In genomic region chr13:110715395-110716234, GRCh38 we compare ENCODE assay signal across 1 cellular context.
TF ChIP-seq lines count a peak whose summit lies in the region.

No MANE protein-coding gene starts in this region.

TF ChIP-seq in HepG2, 621 proteins besides CTCF, POLR2A, EP300 and RAD21 (continued from another document and continues in another):
- TF ChIP-seq, protein P1, sequence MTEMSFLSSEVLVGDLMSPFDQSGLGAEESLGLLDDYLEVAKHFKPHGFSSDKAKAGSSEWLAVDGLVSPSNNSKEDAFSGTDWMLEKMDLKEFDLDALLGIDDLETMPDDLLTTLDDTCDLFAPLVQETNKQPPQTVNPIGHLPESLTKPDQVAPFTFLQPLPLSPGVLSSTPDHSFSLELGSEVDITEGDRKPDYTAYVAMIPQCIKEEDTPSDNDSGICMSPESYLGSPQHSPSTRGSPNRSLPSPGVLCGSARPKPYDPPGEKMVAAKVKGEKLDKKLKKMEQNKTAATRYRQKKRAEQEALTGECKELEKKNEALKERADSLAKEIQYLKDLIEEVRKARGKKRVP (CRISPR knock-in tag; IDR thresholded peaks at IDR 0.05), result 0 out of 4 replicates have a peak, but pooled peaks of 1 of the 2 experiments have one; percentile 5
- TF ChIP-seq SUZ12 (IDR thresholded peaks at IDR 0.05; ENCODE audit: low read depth, low read length) (no peak), ZNF552 (CRISPR knock-in tag; IDR thresholded peaks at IDR 0.05; ENCODE audit: borderline replicate concordance) (0 out of 2 replicates have a peak, but pooled peaks have one; percentile 29), PHF20 (CRISPR knock-in tag; IDR thresholded peaks at IDR 0.05) (peak; percentile 47), DRAP1 (CRISPR knock-in tag; IDR thresholded peaks at IDR 0.05) (peak; percentile 99), EEA1 (CRISPR knock-in tag; IDR thresholded peaks at IDR 0.05; ENCODE audit: borderline replicate concordance) (no peak), ZNF703 (CRISPR knock-in tag; IDR thresholded peaks at IDR 0.05; ENCODE audit: borderline replicate concordance) (0 out of 2 replicates have a peak, but pooled peaks have one; percentile 56), RFXANK (CRISPR knock-in tag; IDR thresholded peaks at IDR 0.05) (peak; percentile 25; the same call in 1 of the 2 replicates), ZNF274 (CRISPR knock-in tag; IDR thresholded peaks at IDR 0.05) (peak; percentile 79; the same call in 1 of the 2 replicates), SNAI1 (CRISPR knock-in tag; IDR thresholded peaks at IDR 0.05; ENCODE audit: borderline replicate concordance) (no peak; the same call in 1 of the 2 replicates), GABPA (IDR thresholded peaks at IDR 0.05; ENCODE audit: low read depth, low read length) (no peak), GABPA (CRISPR knock-in tag; IDR thresholded peaks at IDR 0.05; ENCODE audit: low read depth) (peak; percentile 81), SIX4 (CRISPR knock-in tag; IDR thresholded peaks at IDR 0.05) (0 out of 2 replicates have a peak, but pooled peaks have one; percentile 46), ADNP (CRISPR knock-in tag; IDR thresholded peaks at IDR 0.05) (no peak), ZBTB43 (CRISPR knock-in tag; conservative IDR thresholded peaks at IDR 0.05) (0 out of 2 replicates have a peak, but pooled peaks have one; percentile 35), ZFX (CRISPR knock-in tag; IDR thresholded peaks at IDR 0.05; ENCODE audit: low read depth) (peak; percentile 84), ZNF782 (CRISPR knock-in tag; IDR thresholded peaks at IDR 0.05; ENCODE audit: borderline replicate concordance) (no peak), SOX6 (IDR thresholded peaks at IDR 0.05) (no peak), SOX6 (CRISPR knock-in tag; IDR thresholded peaks at IDR 0.05) (no peak; the same call in none of the 2 replicates), ZNF3 (CRISPR knock-in tag; IDR thresholded peaks at IDR 0.05) (no peak), POLR2AphosphoS5 (IDR thresholded peaks at IDR 0.05; ENCODE audit: low read depth, low read length) (peak; percentile 50; the same call in 1 of the 2 replicates), THYN1 (CRISPR knock-in tag; IDR thresholded peaks at IDR 0.05; ENCODE audit: borderline replicate concordance, low read depth) (no peak), ATF7 (IDR thresholded peaks at IDR 0.05) (no peak), ATF7 (CRISPR knock-in tag; IDR thresholded peaks at IDR 0.05) (no peak), ZBTB40 (IDR thresholded peaks at IDR 0.05) (no peak), ZBTB40 (CRISPR knock-in tag; IDR thresholded peaks at IDR 0.05) (peak; percentile 45; the same call in 1 of the 2 replicates), NR1H2 (CRISPR knock-in tag; IDR thresholded peaks at IDR 0.05; ENCODE audit: borderline replicate concordance, low read depth) (no peak), CENPT (CRISPR knock-in tag; IDR thresholded peaks at IDR 0.05; ENCODE audit: low read depth) (no peak), NONO (IDR thresholded peaks at IDR 0.05) (no peak), NONO (CRISPR knock-in tag; conservative IDR thresholded peaks at IDR 0.05) (peak; percentile 58), SIN3A (IDR thresholded peaks at IDR 0.05; ENCODE audit: borderline replicate concordance, low read depth, low read length) (peak; percentile 66; the same call in 1 of the 2 replicates), NRL (CRISPR knock-in tag; IDR thresholded peaks at IDR 0.05; ENCODE audit: borderline replicate concordance) (peak; percentile 37; the same call in 1 of the 2 replicates), KMT2B (CRISPR knock-in tag; IDR thresholded peaks at IDR 0.05) (0 out of 2 replicates have a peak, but pooled peaks have one; percentile 44), RBFOX2 (IDR thresholded peaks at IDR 0.05; ENCODE audit: low read depth, low read length) (peak; percentile 85), ZMYM4 (CRISPR knock-in tag; IDR thresholded peaks at IDR 0.05) (peak; percentile 72), ZNF230 (CRISPR knock-in tag; IDR thresholded peaks at IDR 0.05) (peak; percentile 11; the same call in 1 of the 2 replicates), ZNF350 (CRISPR knock-in tag; IDR thresholded peaks at IDR 0.05; ENCODE audit: borderline replicate concordance, low read depth) (no peak; the same call in 1 of the 2 replicates), ZNF883 (CRISPR knock-in tag; IDR thresholded peaks at IDR 0.05; ENCODE audit: not compliant biosample characterization) (peak; percentile 30)
- TF ChIP-seq, protein P2, sequence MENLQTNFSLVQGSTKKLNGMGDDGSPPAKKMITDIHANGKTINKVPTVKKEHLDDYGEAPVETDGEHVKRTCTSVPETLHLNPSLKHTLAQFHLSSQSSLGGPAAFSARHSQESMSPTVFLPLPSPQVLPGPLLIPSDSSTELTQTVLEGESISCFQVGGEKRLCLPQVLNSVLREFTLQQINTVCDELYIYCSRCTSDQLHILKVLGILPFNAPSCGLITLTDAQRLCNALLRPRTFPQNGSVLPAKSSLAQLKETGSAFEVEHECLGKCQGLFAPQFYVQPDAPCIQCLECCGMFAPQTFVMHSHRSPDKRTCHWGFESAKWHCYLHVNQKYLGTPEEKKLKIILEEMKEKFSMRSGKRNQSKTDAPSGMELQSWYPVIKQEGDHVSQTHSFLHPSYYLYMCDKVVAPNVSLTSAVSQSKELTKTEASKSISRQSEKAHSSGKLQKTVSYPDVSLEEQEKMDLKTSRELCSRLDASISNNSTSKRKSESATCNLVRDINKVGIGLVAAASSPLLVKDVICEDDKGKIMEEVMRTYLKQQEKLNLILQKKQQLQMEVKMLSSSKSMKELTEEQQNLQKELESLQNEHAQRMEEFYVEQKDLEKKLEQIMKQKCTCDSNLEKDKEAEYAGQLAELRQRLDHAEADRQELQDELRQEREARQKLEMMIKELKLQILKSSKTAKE (CRISPR knock-in tag; IDR thresholded peaks at IDR 0.05; ENCODE audit: borderline replicate concordance), result 0 out of 2 replicates have a peak, but pooled peaks have one; percentile 2
- TF ChIP-seq, protein P3, sequence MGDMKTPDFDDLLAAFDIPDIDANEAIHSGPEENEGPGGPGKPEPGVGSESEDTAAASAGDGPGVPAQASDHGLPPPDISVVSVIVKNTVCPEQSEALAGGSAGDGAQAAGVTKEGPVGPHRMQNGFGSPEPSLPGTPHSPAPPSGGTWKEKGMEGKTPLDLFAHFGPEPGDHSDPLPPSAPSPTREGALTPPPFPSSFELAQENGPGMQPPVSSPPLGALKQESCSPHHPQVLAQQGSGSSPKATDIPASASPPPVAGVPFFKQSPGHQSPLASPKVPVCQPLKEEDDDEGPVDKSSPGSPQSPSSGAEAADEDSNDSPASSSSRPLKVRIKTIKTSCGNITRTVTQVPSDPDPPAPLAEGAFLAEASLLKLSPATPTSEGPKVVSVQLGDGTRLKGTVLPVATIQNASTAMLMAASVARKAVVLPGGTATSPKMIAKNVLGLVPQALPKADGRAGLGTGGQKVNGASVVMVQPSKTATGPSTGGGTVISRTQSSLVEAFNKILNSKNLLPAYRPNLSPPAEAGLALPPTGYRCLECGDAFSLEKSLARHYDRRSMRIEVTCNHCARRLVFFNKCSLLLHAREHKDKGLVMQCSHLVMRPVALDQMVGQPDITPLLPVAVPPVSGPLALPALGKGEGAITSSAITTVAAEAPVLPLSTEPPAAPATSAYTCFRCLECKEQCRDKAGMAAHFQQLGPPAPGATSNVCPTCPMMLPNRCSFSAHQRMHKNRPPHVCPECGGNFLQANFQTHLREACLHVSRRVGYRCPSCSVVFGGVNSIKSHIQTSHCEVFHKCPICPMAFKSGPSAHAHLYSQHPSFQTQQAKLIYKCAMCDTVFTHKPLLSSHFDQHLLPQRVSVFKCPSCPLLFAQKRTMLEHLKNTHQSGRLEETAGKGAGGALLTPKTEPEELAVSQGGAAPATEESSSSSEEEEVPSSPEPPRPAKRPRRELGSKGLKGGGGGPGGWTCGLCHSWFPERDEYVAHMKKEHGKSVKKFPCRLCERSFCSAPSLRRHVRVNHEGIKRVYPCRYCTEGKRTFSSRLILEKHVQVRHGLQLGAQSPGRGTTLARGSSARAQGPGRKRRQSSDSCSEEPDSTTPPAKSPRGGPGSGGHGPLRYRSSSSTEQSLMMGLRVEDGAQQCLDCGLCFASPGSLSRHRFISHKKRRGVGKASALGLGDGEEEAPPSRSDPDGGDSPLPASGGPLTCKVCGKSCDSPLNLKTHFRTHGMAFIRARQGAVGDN (CRISPR knock-in tag; IDR thresholded peaks at IDR 0.05), result peak; percentile 69
- TF ChIP-seq, protein P4, sequence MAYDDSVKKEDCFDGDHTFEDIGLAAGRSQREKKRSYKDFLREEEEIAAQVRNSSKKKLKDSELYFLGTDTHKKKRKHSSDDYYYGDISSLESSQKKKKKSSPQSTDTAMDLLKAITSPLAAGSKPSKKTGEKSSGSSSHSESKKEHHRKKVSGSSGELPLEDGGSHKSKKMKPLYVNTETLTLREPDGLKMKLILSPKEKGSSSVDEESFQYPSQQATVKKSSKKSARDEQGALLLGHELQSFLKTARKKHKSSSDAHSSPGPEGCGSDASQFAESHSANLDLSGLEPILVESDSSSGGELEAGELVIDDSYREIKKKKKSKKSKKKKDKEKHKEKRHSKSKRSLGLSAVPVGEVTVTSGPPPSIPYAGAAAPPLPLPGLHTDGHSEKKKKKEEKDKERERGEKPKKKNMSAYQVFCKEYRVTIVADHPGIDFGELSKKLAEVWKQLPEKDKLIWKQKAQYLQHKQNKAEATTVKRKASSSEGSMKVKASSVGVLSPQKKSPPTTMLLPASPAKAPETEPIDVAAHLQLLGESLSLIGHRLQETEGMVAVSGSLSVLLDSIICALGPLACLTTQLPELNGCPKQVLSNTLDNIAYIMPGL (CRISPR knock-in tag; IDR thresholded peaks at IDR 0.05; ENCODE audit: borderline replicate concordance in 1 of 2, low read depth in 1 of 2), result peak in 1 of 2 experiments; percentile 31; a peak in 1 of 4 replicates
